In the genomic region with DNA sequence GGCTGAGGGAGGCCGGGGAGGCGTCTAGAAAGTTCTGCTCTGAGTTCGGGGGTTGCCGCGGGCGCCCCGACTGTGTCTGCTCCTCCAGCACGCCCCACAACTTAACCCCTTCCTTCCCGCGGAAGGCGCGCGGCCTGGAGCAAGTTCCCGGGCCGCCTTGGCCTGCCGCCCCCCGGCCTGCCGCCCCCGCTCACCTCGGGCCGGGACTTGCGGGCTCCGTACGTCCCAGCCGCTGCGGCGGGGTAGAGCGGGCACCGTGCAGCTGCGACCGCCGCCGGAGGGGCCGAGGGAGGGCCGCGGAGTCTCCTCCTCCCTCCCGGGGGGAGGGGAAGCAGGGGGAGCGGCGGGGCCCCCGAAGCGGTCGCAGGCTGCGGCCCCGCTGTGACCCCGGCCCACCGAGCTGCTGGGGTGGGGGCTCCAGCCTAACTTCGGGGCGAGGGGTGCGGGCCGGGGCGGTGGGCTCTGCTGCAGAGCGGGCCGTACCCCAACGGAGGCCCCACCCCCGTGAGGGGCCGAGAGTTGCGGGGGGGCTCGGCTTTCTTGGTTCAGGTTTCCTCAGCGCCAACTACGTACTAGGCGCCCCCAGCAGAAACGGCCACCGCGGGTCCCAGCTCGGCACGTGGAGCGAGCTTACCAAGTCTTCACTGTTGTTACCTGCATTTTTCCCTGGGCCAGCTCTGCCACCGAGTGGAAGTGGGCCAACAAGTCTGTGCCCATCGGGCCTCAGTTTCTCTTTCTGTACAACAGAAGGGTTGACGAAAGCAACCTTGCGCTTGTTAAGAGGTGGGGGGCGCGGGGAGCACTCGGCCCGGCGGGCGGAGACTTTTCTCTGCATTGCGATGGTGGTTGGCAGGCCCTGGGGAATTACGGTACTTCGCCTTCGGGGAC, we compare ENCODE assay signal across 8 cellular contexts.
DNase-seq lines count a peak whose midpoint lies in the region; ATAC-seq and TF ChIP-seq lines count a peak whose summit lies in the region.

A gene (minus strand): TSS at position 266 of the 888 bp plus-strand sequence. CDS start 7,394 bp downstream, outside the sequence.

- H3K27ac ChIP-seq in iPS-20b (ENCODE audit: low read length) (peak within 1 kb of the TSS; percentile 62), skin epidermis (peak within 1 kb of the TSS; percentile 45 to 98 (median 90))

- H3K4me3 ChIP-seq in iPS-20b (ENCODE audit: low read length), result peak within 1 kb of the TSS; percentile 82
- peak within 1 kb of the TSS; percentile 57 to 94 (median 76) for H3K4me3 ChIP-seq in skin epidermis

- peaks cover 25% of the 10 kb centered on the region; the same call in 1 of the 2 replicates for H3K4me1 ChIP-seq in iPS-20b (ENCODE audit: insufficient read depth, low read length)

- no peaks in the 10 kb centered on the region for H3K9me3 ChIP-seq in iPS-20b (ENCODE audit: insufficient read depth, low read depth, low read length)

- TF ChIP-seq POLR2A in Raji (IDR thresholded peaks at IDR 0.05; ENCODE audit: insufficient read depth, low read depth, low read length), result peak; percentile 34

- no peaks in the 10 kb centered on the region for H3K27me3 ChIP-seq in iPS-20b (ENCODE audit: insufficient read depth, low read length)

- H3K9ac ChIP-seq in iPS-20b (ENCODE audit: low read depth, low read length), result peak within 1 kb of the TSS; percentile 86; the same call in 1 of the 2 replicates

- ATAC-seq in HG02981 (IDR thresholded peaks at IDR 0.05; ENCODE audit: unreplicated experiment), result peak; percentile 8
- no peak for ATAC-seq in GM18858 (IDR thresholded peaks at IDR 0.05; ENCODE audit: unreplicated experiment)

- DNase-seq in activated T-cell treated with anti-CD3 and anti-CD28 coated beads for 1 hour (ENCODE audit: low read depth) (peak; percentile 33), activated T-cell treated with anti-CD3 and anti-CD28 coated beads for 4 hours (no peak), astrocyte of the hippocampus (ENCODE audit: low read depth, low spot score) (peak; percentile 75)

- no peaks in the 10 kb centered on the region for H3K36me3 ChIP-seq in iPS-20b (ENCODE audit: insufficient read depth, low read depth, low read length)
